ENCODE assay signal across 12 cellular contexts in genomic region chr10:13614530-13615332, GRCh38. TPM values are rescaled to one million over a fixed set of nuclear protein-coding genes. Genes with fewer than 3 reads are reported as not detected.
A peak's percentile ranks its signal among the peaks of the same experiment; 100 is the strongest.
DNase-seq lines count a peak whose midpoint lies in the region; ATAC-seq and TF ChIP-seq lines count a peak whose summit lies in the region.
"Had no signal": no experiment of that assay in that cellular context is flagged by ENCODE, and none has a peak within 500 bp of the region (broad histone marks: within the 10 kb centered on the region; RNA-seq: fewer than 3 reads in every experiment).

No MANE protein-coding gene starts in this region.

- H3K9me3 Mint-ChIP-seq in chondrocyte (ENCODE audit: low read depth): no peaks in the 10 kb centered on the region
- no peaks in the 10 kb centered on the region for H3K9me3 Mint-ChIP-seq in natural killer cell
- H3K9me3 Mint-ChIP-seq: activated naive CD4-positive, alpha-beta T cell treated with anti-CD3 and anti-CD28 coated beads for 36 hours; effector memory CD8-positive, alpha-beta T cell; stimulated activated memory B cell treated with anti-CD40 and anti-IgM and Interleukin-4, amounts not matched to agents 10 μg/mL and 1 μg/mL and 100 μg/mL, for 72 hours had no signal

- DNase-seq in AG04450 (ENCODE audit: low read depth, low spot score): peak; percentile 18
- DNase-seq in chondrocyte (ENCODE audit: low spot score): no peak
- DNase-seq in kidney tubule cell (ENCODE audit: low spot score): peak; percentile 23
- DNase-seq in NCI-H345 treated with DMSO at 0.1 percent for 48 hours (lab: John Stamatoyannopoulos, UW; ENCODE audit: unreplicated experiment): no peak
- no peak for DNase-seq in natural killer cell
- no peak for DNase-seq in activated effector memory CD4-positive, alpha-beta T cell treated with anti-CD3 and anti-CD28 coated beads, Interleukin-2, amount 50 U/mL, for 16 hours
- DNase-seq: activated naive CD4-positive, alpha-beta T cell treated with anti-CD3 and anti-CD28 coated beads for 36 hours; effector memory CD8-positive, alpha-beta T cell; lower lobe of right lung had no signal

- ATAC-seq in HG02678 (IDR thresholded peaks at IDR 0.05; ENCODE audit: unreplicated experiment) (no peak), natural killer cell (no peak)
- ATAC-seq: effector memory CD8-positive, alpha-beta T cell; lower lobe of right lung; stimulated activated memory B cell treated with anti-CD40 and anti-IgM and Interleukin-4, amounts not matched to agents 10 μg/mL and 1 μg/mL and 100 μg/mL, for 72 hours had no signal

- H3K27ac Mint-ChIP-seq in chondrocyte (ENCODE audit: unreplicated experiment) (peak overlapping the region; percentile 94), natural killer cell (no peak overlapping the region)
- H3K27ac Mint-ChIP-seq: activated naive CD4-positive, alpha-beta T cell treated with anti-CD3 and anti-CD28 coated beads for 36 hours; stimulated activated memory B cell treated with anti-CD40 and anti-IgM and Interleukin-4, amounts not matched to agents 10 μg/mL and 1 μg/mL and 100 μg/mL, for 72 hours had no signal

- H3K27me3 ChIP-seq in AG04450 (ENCODE audit: control insufficient read depth, insufficient read depth, low read length): no peaks in the 10 kb centered on the region

- H3K4me3 Mint-ChIP-seq in chondrocyte (ENCODE audit: unreplicated experiment): no peak overlapping the region
- no peak overlapping the region for H3K4me3 Mint-ChIP-seq in natural killer cell
- H3K4me3 Mint-ChIP-seq: activated naive CD4-positive, alpha-beta T cell treated with anti-CD3 and anti-CD28 coated beads for 36 hours; effector memory CD8-positive, alpha-beta T cell; stimulated activated memory B cell treated with anti-CD40 and anti-IgM and Interleukin-4, amounts not matched to agents 10 μg/mL and 1 μg/mL and 100 μg/mL, for 72 hours had no signal

- no peak for TF ChIP-seq EP300 in Ishikawa (IDR thresholded peaks at IDR 0.05; ENCODE audit: borderline replicate concordance)

- POLR2A ChIA-PET in AG04450 (lab: Yijun Ruan, JAX): interaction anchor here (0.6 to 0.7 kb wide), 3 partner anchors 20 to 1702 kb away, joined by 3 to 5 read pairs (median 3); no protein-coding TSS in a partner anchor

- TF ChIP-seq CTCF in AG04450 (IDR thresholded peaks at IDR 0.05; ENCODE audit: low read depth, low read length) (no peak), chondrocyte (IDR thresholded peaks at IDR 0.05) (peak; percentile 34), natural killer cell (IDR thresholded peaks at IDR 0.05) (no peak)

- H3K36me3 Mint-ChIP-seq in chondrocyte (ENCODE audit: low read depth): peaks cover 19% of the 10 kb centered on the region
- peaks cover 51% of the 10 kb centered on the region for H3K36me3 Mint-ChIP-seq in natural killer cell

- CTCF ChIA-PET in AG04450 (lab: Charles Lee): interaction anchor here (0.7 to 3.6 kb wide), 4 partner anchors 11 to 161 kb away, joined by 3 to 39 read pairs (median 15); no protein-coding TSS in a partner anchor

- H3K4me1 Mint-ChIP-seq in chondrocyte (ENCODE audit: low read depth) (peaks cover 45% of the 10 kb centered on the region), natural killer cell (peaks cover 0 to 4% of the 10 kb centered on the region in 2 donors)
- H3K4me1 Mint-ChIP-seq: stimulated activated memory B cell treated with anti-CD40 and anti-IgM and Interleukin-4, amounts not matched to agents 10 μg/mL and 1 μg/mL and 100 μg/mL, for 72 hours had no signal

- H3K9me3 ChIP-seq in AG04450 (ENCODE audit: control insufficient read depth, insufficient read depth, low read length): no peaks in the 10 kb centered on the region
- H3K9me3 ChIP-seq: lower lobe of right lung had no signal

- H3K27me3 Mint-ChIP-seq in chondrocyte (ENCODE audit: low read depth) (no peaks in the 10 kb centered on the region), natural killer cell (ENCODE audit: low read depth in 2 of 2) (no peaks in the 10 kb centered on the region)
- H3K27me3 Mint-ChIP-seq: effector memory CD8-positive, alpha-beta T cell; stimulated activated memory B cell treated with anti-CD40 and anti-IgM and Interleukin-4, amounts not matched to agents 10 μg/mL and 1 μg/mL and 100 μg/mL, for 72 hours had no signal

- no peak for TF ChIP-seq RAD21 in Ishikawa (IDR thresholded peaks at IDR 0.05; ENCODE audit: low read depth)

- intact Hi-C loops in natural killer cell (cut with micrococcal nuclease): no loop called here

- H3K4me3 ChIP-seq in AG04450 (ENCODE audit: low read depth, low read length): no peak overlapping the region
- H3K4me3 ChIP-seq: lower lobe of right lung had no signal

- peak overlapping the region; percentile 0 for H3K27ac ChIP-seq in AG04450 (ENCODE audit: low read depth, low read length)
- H3K27ac ChIP-seq: lower lobe of right lung had no signal

TF ChIP-seq in Ishikawa, 13 proteins besides CTCF, POLR2A, EP300 and RAD21:
- no peak for TF ChIP-seq YY1 (IDR thresholded peaks at IDR 0.05; ENCODE audit: low read depth)
- peak; percentile 41 for TF ChIP-seq TEAD4 (IDR thresholded peaks at IDR 0.05)

RNA-seq across cellular contexts. Expression of gene PRPF18, which starts 28.0 kb away (rescaled TPM):
- polyA plus RNA-seq in AG04450 (2011; rRNA removed): 19.3 and 25.4 TPM in 2 replicates
- polyA minus RNA-seq in AG04450 (2011; rRNA and poly(A)+ RNA removed): 11.9 and 17.1 TPM in 2 replicates
- total RNA-seq in chondrocyte (13.4 to 20.9 TPM (median 14.9 TPM) in 3 replicates), natural killer cell (10 to 100 TPM; 29.5 to 39.3 (median 35.1) TPM)

Comparison
In these comparisons a context has a peak if more than half of its experiments do, and no peak if none do; other contexts are left out.
1. DNase-seq: peak in AG04450 (single experiment) and kidney tubule cell (single experiment); none in chondrocyte (single experiment), NCI-H345 treated with DMSO at 0.1 percent for 48 hours (single experiment), natural killer cell (single experiment) and activated effector memory CD4-positive, alpha-beta T cell treated with anti-CD3 and anti-CD28 coated beads, Interleukin-2, amount 50 U/mL, for 16 hours (single experiment).